Comparison of ENCODE assay signal across 11 cellular contexts in the genomic region with DNA sequence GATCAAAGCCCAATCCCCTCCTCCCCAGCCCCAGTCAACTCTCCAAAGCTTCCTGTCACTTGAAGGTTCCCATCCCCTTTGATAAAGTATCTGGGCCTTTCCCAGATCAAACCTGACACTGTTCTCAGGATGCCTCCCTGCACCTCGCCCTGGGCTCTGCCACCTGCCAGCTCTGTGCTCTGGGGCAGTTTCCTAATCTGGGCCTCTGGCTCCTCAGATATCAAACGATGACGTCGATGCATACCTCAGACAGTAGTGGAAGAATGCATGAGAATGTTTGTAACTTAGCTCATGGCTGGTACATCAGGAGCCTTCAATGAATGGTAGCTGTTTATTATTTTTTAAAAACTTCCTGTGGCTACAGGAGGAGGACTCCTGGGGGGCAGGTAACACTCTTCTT.
DNase-seq lines count a peak whose midpoint lies in the region; ATAC-seq, FAIRE-seq and TF ChIP-seq lines count a peak whose summit lies in the region.
"Had no signal": no experiment of that assay in that cellular context is flagged by ENCODE, and none has a peak within 500 bp of the region (broad histone marks: within the 10 kb centered on the region; RNA-seq: fewer than 3 reads in every experiment).

No MANE protein-coding gene starts in this region.

- no peaks in the 10 kb centered on the region for H3K9me3 ChIP-seq in DND-41 (ENCODE audit: insufficient read depth, low read length, severe bottlenecking)
- H3K9me3 ChIP-seq in ovary = no peaks in the 10 kb centered on the region

- no peaks in the 10 kb centered on the region for H3K79me2 ChIP-seq in DND-41 (ENCODE audit: insufficient read depth, low read length)

- peaks cover 60% of the 10 kb centered on the region for H3K36me3 Mint-ChIP-seq in activated CD4-positive, alpha-beta memory T cell treated with anti-CD3 and anti-CD28 coated beads for 36 hours

- peaks cover 4% of the 10 kb centered on the region; the same call in 1 of the 2 replicates for H3K4me1 ChIP-seq in DND-41 (ENCODE audit: insufficient read depth, low read length)
- peaks cover 10% of the 10 kb centered on the region for H3K4me1 ChIP-seq in ovary (ENCODE audit: insufficient read depth)

- H3K4me1 Mint-ChIP-seq in activated CD4-positive, alpha-beta memory T cell treated with anti-CD3 and anti-CD28 coated beads for 36 hours (ENCODE audit: low read depth) = peaks cover 71% of the 10 kb centered on the region

- peak overlapping the region; percentile 70 for H3K27ac Mint-ChIP-seq in activated CD4-positive, alpha-beta memory T cell treated with anti-CD3 and anti-CD28 coated beads for 36 hours

- peak overlapping the region; percentile 6; the same call in 1 of the 2 replicates for H3K27ac ChIP-seq in DND-41 (ENCODE audit: low read length)
- H3K27ac ChIP-seq in ovary = peak overlapping the region in 1 of 2 donors; percentile 60
- H3K27ac ChIP-seq: VCaP had no signal

- POLR2A ChIA-PET in activated CD4-positive, alpha-beta memory T cell treated with anti-CD3 and anti-CD28 coated beads for 36 hours (lab: Charles Lee) = no interaction called here

- no peak for FAIRE-seq in H54 (lab: Jason Lieb, UNC)

- no peak for TF ChIP-seq EP300 in ovary (IDR thresholded peaks at IDR 0.05)

- H3K4me2 ChIP-seq in DND-41 (ENCODE audit: insufficient read depth, low read length) = no peak overlapping the region

- no peak for ATAC-seq in DND-41 (ENCODE audit: insufficient read depth, low read depth)
- no peak for ATAC-seq in GM18861 (IDR thresholded peaks at IDR 0.05; ENCODE audit: unreplicated experiment)

- no peaks in the 10 kb centered on the region for H3K9me3 Mint-ChIP-seq in activated CD4-positive, alpha-beta memory T cell treated with anti-CD3 and anti-CD28 coated beads for 36 hours

- H3K27me3 Mint-ChIP-seq in activated CD4-positive, alpha-beta memory T cell treated with anti-CD3 and anti-CD28 coated beads for 36 hours = no peaks in the 10 kb centered on the region

- DNase-seq in DND-41 (no peak), fibroblast of pulmonary artery (ENCODE audit: low read depth) (peak; percentile 86), ovary (peak in 3 of 5 donors; percentile 45 to 58 (median 51)), H4 (ENCODE audit: low spot score) (no peak), H54 (ENCODE audit: insufficient read length, low spot score) (no peak), posterior vena cava (ENCODE audit: low spot score) (no peak)
- DNase-seq in activated CD4-positive, alpha-beta memory T cell treated with anti-CD3 and anti-CD28 coated beads for 36 hours = no peak
- DNase-seq: effector CD4-positive, alpha-beta T cell; NCI-H510A treated with DMSO at 0.1 percent for 48 hours had no signal

- H3K9ac ChIP-seq in DND-41 (ENCODE audit: low read depth, low read length) = no peak overlapping the region; the same call in 1 of the 2 replicates

- no peak overlapping the region for H3K4me3 Mint-ChIP-seq in activated CD4-positive, alpha-beta memory T cell treated with anti-CD3 and anti-CD28 coated beads for 36 hours

- H3K27me3 ChIP-seq in DND-41 (ENCODE audit: insufficient read depth, low read length, poor library complexity) (no peaks in the 10 kb centered on the region), ovary (no peaks in the 10 kb centered on the region)

- CTCF ChIA-PET in activated CD4-positive, alpha-beta memory T cell treated with anti-CD3 and anti-CD28 coated beads for 36 hours (lab: Charles Lee) = interaction anchor here (0.5 to 1.2 kb wide), 4 partner anchors 161 to 336 kb away, joined by 3 to 7 read pairs (median 4); a partner anchor contains a TSS

- H3K36me3 ChIP-seq in DND-41 (ENCODE audit: insufficient read depth, low read length) = peaks cover 71% of the 10 kb centered on the region
- no peaks in the 10 kb centered on the region for H3K36me3 ChIP-seq in ovary

- TF ChIP-seq POLR2A in ovary (IDR thresholded peaks at IDR 0.05) (no peak), H54 (IDR thresholded peaks at IDR 0.05; ENCODE audit: low read depth, low read length) (no peak)

- intact Hi-C loops in activated CD4-positive, alpha-beta memory T cell treated with anti-CD3 and anti-CD28 coated beads for 36 hours (cut with micrococcal nuclease) = no loop called here
- intact Hi-C loops in ovary (cut with DNase I) (loop anchor here in 3 of 4 donors (5.0 kb wide), 2 partner anchors 285 to 330 kb away; no protein-coding TSS in a partner anchor), posterior vena cava (cut with DNase I) (loop anchor here (5.0 to 10.0 kb wide), 4 partner anchors 162 to 332 kb away; a partner anchor contains a TSS)

- no peak overlapping the region for H2AFZ ChIP-seq in DND-41 (ENCODE audit: low read depth, low read length)

- H3K4me3 ChIP-seq in DND-41 (ENCODE audit: low read depth in 1 of 2, low read length in 2 of 2) (no peak overlapping the region), fibroblast of pulmonary artery (replicated peaks; ENCODE audit: low read depth, low read length) (no peak overlapping the region), ovary (no peak overlapping the region)

- no peaks in the 10 kb centered on the region for H4K20me1 ChIP-seq in DND-41 (ENCODE audit: insufficient read depth, low read length)

- TF ChIP-seq CTCF in DND-41 (IDR thresholded peaks at IDR 0.05; ENCODE audit: borderline replicate concordance, extremely low read depth, low read length, poor library complexity, severe bottlenecking) = no peak
- no peak for TF ChIP-seq CTCF in fibroblast of pulmonary artery (IDR thresholded peaks at IDR 0.05; ENCODE audit: low read length, missing control alignments)
- TF ChIP-seq CTCF in ovary (IDR thresholded peaks at IDR 0.05) = no peak

- WGBS in ovary, 3 donors = 35 to 44% (median 38%) methylated on average over 4 of the region's 4 CpGs

Comparison
In these comparisons a context has a peak if more than half of its experiments do, and no peak if none do; other contexts are left out.
1. DNase-seq: peak in fibroblast of pulmonary artery (single experiment) and ovary (3 of 5); none in DND-41 (single experiment), activated CD4-positive, alpha-beta memory T cell treated with anti-CD3 and anti-CD28 coated beads for 36 hours (single experiment), H4 (single experiment), H54 (single experiment) and posterior vena cava (single experiment).